In genomic region chr9:127155314-127155713, GRCh38 we compare ENCODE assay signal across 14 cellular contexts. TPM values are rescaled to one million over a fixed set of nuclear protein-coding genes. Genes with fewer than 3 reads are reported as not detected.
DNase-seq lines count a peak whose midpoint lies in the region; ATAC-seq, FAIRE-seq and TF ChIP-seq lines count a peak whose summit lies in the region.
"Had no signal": no experiment of that assay in that cellular context is flagged by ENCODE, and none has a peak within 500 bp of the region (broad histone marks: within the 10 kb centered on the region; RNA-seq: fewer than 3 reads in every experiment).

No MANE protein-coding gene starts in this region.

- no peak for TF ChIP-seq POLR2A in endothelial cell of umbilical vein (IDR thresholded peaks at IDR 0.05; ENCODE audit: low read depth, low read length)
- no peak for TF ChIP-seq POLR2A in gastrocnemius medialis (IDR thresholded peaks at IDR 0.05)

- dilution Hi-C loops in endothelial cell of umbilical vein (cut with MboI; ENCODE audit: extremely low pct_ligation_motif_present, low sequenced_read_pairs): no loop called here

- H3K9me1 ChIP-seq in endothelial cell of umbilical vein (replicated peaks; ENCODE audit: control insufficient read depth, extremely low read depth, insufficient read depth, low read length): no peaks in the 10 kb centered on the region

- H3K4me1 ChIP-seq in right atrium auricular region (peaks cover 0 to 22% of the 10 kb centered on the region in 2 donors), endothelial cell of umbilical vein (ENCODE audit: control insufficient read depth, extremely low read depth, insufficient read depth, low read length) (peaks cover 14% of the 10 kb centered on the region), gastrocnemius medialis (peaks cover 31 to 33% of the 10 kb centered on the region in 2 donors)
- H3K4me1 ChIP-seq: foreskin keratinocyte had no signal

- H4K20me1 ChIP-seq in endothelial cell of umbilical vein (replicated peaks; ENCODE audit: control insufficient read depth, extremely low read depth, insufficient read depth, low read length): no peaks in the 10 kb centered on the region

- H3K36me3 ChIP-seq in right atrium auricular region (no peaks in the 10 kb centered on the region), endothelial cell of umbilical vein (ENCODE audit: control insufficient read depth in 2 of 2, extremely low read depth in 1 of 2, insufficient read depth in 2 of 2, low read length in 2 of 2) (no peaks in the 10 kb centered on the region), gastrocnemius medialis (no peaks in the 10 kb centered on the region)
- H3K36me3 ChIP-seq: adrenal gland had no signal

- TF ChIP-seq CTCF in right atrium auricular region (IDR thresholded peaks at IDR 0.05): no peak
- no peak for TF ChIP-seq CTCF in endothelial cell of umbilical vein (IDR thresholded peaks at IDR 0.05; ENCODE audit: extremely low read depth in 1 of 2, insufficient read depth in 1 of 2, low read depth in 1 of 2, low read length in 2 of 2)
- TF ChIP-seq CTCF in gastrocnemius medialis (IDR thresholded peaks at IDR 0.05 in 4 of 5, conservative IDR thresholded peaks at IDR 0.05 in 1 of 5): no peak

- H3K27ac ChIP-seq in right atrium auricular region (peak overlapping the region; percentile 38 to 64), endothelial cell of umbilical vein (ENCODE audit: insufficient read depth, low read depth, low read length) (no peak overlapping the region), gastrocnemius medialis (peak overlapping the region; percentile 69 to 79 (median 75))
- H3K27ac ChIP-seq: foreskin keratinocyte had no signal

- H3K9ac ChIP-seq in endothelial cell of umbilical vein (replicated peaks; ENCODE audit: extremely low read depth, insufficient read depth, low read length): no peak overlapping the region

- ATAC-seq in left ventricle myocardium superior (no peak), gastrocnemius medialis (no peak), GM21367 (IDR thresholded peaks at IDR 0.05; ENCODE audit: unreplicated experiment) (no peak)
- ATAC-seq: foreskin keratinocyte had no signal

- DNase-seq in right atrium auricular region (ENCODE audit: low spot score) (no peak), left ventricle myocardium superior (no peak), endothelial cell of umbilical vein (ENCODE audit: low read depth, low spot score) (no peak), gastrocnemius medialis (no peak), medulla oblongata (ENCODE audit: extremely low spot score) (no peak), D341Med (ENCODE audit: low spot score) (no peak), SIG-M5 treated with dmso at 0.1 percent for 504 hours (lab: John Stamatoyannopoulos, UW; ENCODE audit: unreplicated experiment) (no peak)
- DNase-seq: activated CD4-positive, alpha-beta T cell treated with anti-CD3 and anti-CD28 coated beads for 1 hour; foreskin keratinocyte; NCI-H1930; NCI-H748 treated with DMSO at 0.1 percent for 48 hours had no signal

- POLR2A ChIA-PET in endothelial cell of umbilical vein (lab: Charles Lee): interaction anchor here (1.0 kb wide), 1 partner anchor 32 kb away, joined by 3 read pairs; no protein-coding TSS in a partner anchor

- H3K27me3 ChIP-seq in right atrium auricular region (no peaks in the 10 kb centered on the region), endothelial cell of umbilical vein (ENCODE audit: control insufficient read depth in 2 of 2, insufficient read depth in 2 of 2, low read length in 2 of 2) (no peaks in the 10 kb centered on the region), gastrocnemius medialis (no peaks in the 10 kb centered on the region)
- H3K27me3 ChIP-seq: adrenal gland had no signal

- FAIRE-seq in endothelial cell of umbilical vein (lab: Jason Lieb, UNC): no peak
- FAIRE-seq: GM18507 had no signal

- in situ Hi-C loops in gastrocnemius medialis (cut with MboI; ENCODE audit: low sequenced_read_pairs in 4 of 4): no loop called here

- no TSS peak for BruUV-seq in endothelial cell of umbilical vein (replicated peaks; lab: Mats Ljungman, UMichigan)

- H3K79me2 ChIP-seq in endothelial cell of umbilical vein (ENCODE audit: control insufficient read depth, insufficient read depth, low read length): no peaks in the 10 kb centered on the region

- H3K9me3 ChIP-seq in right atrium auricular region (no peaks in the 10 kb centered on the region), endothelial cell of umbilical vein (replicated peaks; ENCODE audit: control insufficient read depth, insufficient read depth, low read length) (no peaks in the 10 kb centered on the region), gastrocnemius medialis (no peaks in the 10 kb centered on the region)
- H3K9me3 ChIP-seq: adrenal gland had no signal

- peak overlapping the region; percentile 26 for H2AFZ ChIP-seq in endothelial cell of umbilical vein (ENCODE audit: low read depth, low read length)

- intact Hi-C loops in left ventricle myocardium superior (cut with micrococcal nuclease): no loop called here
- intact Hi-C loops in endothelial cell of umbilical vein (cut with micrococcal nuclease): no loop called here
- intact Hi-C loops in gastrocnemius medialis (cut with DNase I; ENCODE audit: low total_unique reads): loop anchor here (5.0 kb wide), 1 partner anchor 173 kb away; no protein-coding TSS in a partner anchor

- CTCF ChIA-PET in endothelial cell of umbilical vein (lab: Charles Lee): interaction anchor here (0.6 to 1.8 kb wide), 12 partner anchors 8 to 214 kb away, joined by 3 to 7 read pairs (median 4); partner anchors contain the start of gene ANGPTL2

- H3K4me3 ChIP-seq in right atrium auricular region (no peak overlapping the region), endothelial cell of umbilical vein (replicated peaks in 1 of 3; ENCODE audit: insufficient read depth in 1 of 3, low read depth in 1 of 3, low read length in 3 of 3) (no peak overlapping the region), gastrocnemius medialis (no peak overlapping the region)
- H3K4me3 ChIP-seq: adrenal gland had no signal

- H3K4me2 ChIP-seq in endothelial cell of umbilical vein (ENCODE audit: insufficient read depth, low read length): no peak overlapping the region

TF ChIP-seq in endothelial cell of umbilical vein, 7 proteins besides CTCF, POLR2A, EP300 and RAD21:
- no peak for TF ChIP-seq MYC (IDR thresholded peaks at IDR 0.05; ENCODE audit: low read depth, low read length)
- TF ChIP-seq EZH2 (IDR thresholded peaks at IDR 0.05; ENCODE audit: borderline replicate concordance, low read depth, low read length, severe bottlenecking): no peak
- TF ChIP-seq POLR2AphosphoS5 (IDR thresholded peaks at IDR 0.05; ENCODE audit: insufficient read depth, low read depth, low read length): no peak
- no peak for TF ChIP-seq FOS (IDR thresholded peaks at IDR 0.05; ENCODE audit: borderline replicate concordance, insufficient read depth, low read length)
- no peak for TF ChIP-seq GATA2 (IDR thresholded peaks at IDR 0.05; ENCODE audit: insufficient read depth, insufficient read length, low read depth, low read length)

RNA-seq across cellular contexts. Expression of gene ANGPTL2, which starts 32.9 kb away (rescaled TPM):
- total RNA-seq in right atrium auricular region: 10 to 100 TPM; 42.8 to 55.8 TPM
- 27.4 TPM for total RNA-seq in left ventricle myocardium superior
- total RNA-seq in endothelial cell of umbilical vein: 21.8 and 24.5 TPM in 2 replicates
- 15.1 and 15.5 TPM in 2 replicates for polyA plus RNA-seq in endothelial cell of umbilical vein
- polyA plus RNA-seq in endothelial cell of umbilical vein (2011; cell fraction: cytosol; rRNA removed): 14.8 and 17.3 TPM in 2 replicates
- polyA plus RNA-seq in endothelial cell of umbilical vein (2011; cell fraction: nucleus; rRNA removed): 8.7 and 10.6 TPM in 2 replicates
- 19.5 and 22.0 TPM in 2 replicates for polyA plus RNA-seq in endothelial cell of umbilical vein (2012)
- 16.1 and 17.2 TPM in 2 replicates for polyA minus RNA-seq in endothelial cell of umbilical vein
- polyA minus RNA-seq in endothelial cell of umbilical vein (2011; cell fraction: cytosol; rRNA and poly(A)+ RNA removed): not detected
- polyA minus RNA-seq in endothelial cell of umbilical vein (2011; cell fraction: nucleus; rRNA and poly(A)+ RNA removed): 4.5 and 6.0 TPM in 2 replicates
- total RNA-seq in gastrocnemius medialis: 10 to 100 TPM in 3 of 4 donors, 1 to 10 TPM in 1; 9.1 to 48.3 (median 12.1) TPM
